ENCODE assay signal across 13 cellular contexts in the genomic region with DNA sequence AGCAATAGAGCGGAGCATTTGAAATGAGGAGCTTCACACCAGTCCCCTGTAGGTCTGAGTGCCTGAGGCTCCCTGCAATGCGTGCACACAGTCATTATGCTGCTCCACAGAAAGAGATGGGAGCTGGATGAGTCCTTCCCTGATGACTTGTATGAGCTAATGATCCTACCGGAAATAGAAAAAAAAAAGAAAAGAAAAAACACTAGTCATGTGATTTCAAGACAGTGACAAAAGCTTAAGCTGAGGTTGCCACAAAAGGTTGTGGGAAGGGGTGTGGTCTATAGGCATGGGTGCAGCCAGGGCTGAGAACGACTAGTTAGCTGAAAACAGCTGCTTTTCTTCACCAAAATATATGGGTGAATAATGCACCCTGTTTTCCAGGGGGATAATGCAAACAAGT.
DNase-seq lines count a peak whose midpoint lies in the region; ATAC-seq and TF ChIP-seq lines count a peak whose summit lies in the region.
"Had no signal": no experiment of that assay in that cellular context is flagged by ENCODE, and none has a peak within 500 bp of the region (broad histone marks: within the 10 kb centered on the region; RNA-seq: fewer than 3 reads in every experiment).

No MANE protein-coding gene starts in this region.

- no peak overlapping the region for H3K4me3 ChIP-seq in psoas muscle

- DNase-seq in CD4-positive, alpha-beta T cell, result peak; percentile 11 to 74 (median 46)
- DNase-seq in NCI-H2227 (lab: John Stamatoyannopoulos, UW; ENCODE audit: unreplicated experiment), result peak; percentile 44
- peak; percentile 55 to 67 for DNase-seq in activated T-cell treated with anti-CD3 and anti-CD28 coated beads, Interleukin-2, amount 50 U/mL, for 72 hours
- peak; percentile 42 to 66 for DNase-seq in foreskin keratinocyte
- no peak for DNase-seq in dedifferentiated amniotic fluid mesenchymal stem cell (ENCODE audit: extremely low spot score)
- no peak for DNase-seq in psoas muscle
- DNase-seq in ecto neural progenitor cell (ENCODE audit: low spot score), result no peak
- DNase-seq: COR-L47, foreskin melanocyte, IMR-90, NCI-H524 treated with DMSO at 0.1 percent for 48 hours had no signal

- TF ChIP-seq CTCF in CD4-positive, alpha-beta T cell (IDR thresholded peaks at IDR 0.05), result no peak
- TF ChIP-seq CTCF in foreskin keratinocyte (conservative IDR thresholded peaks at IDR 0.05), result no peak
- no peak for TF ChIP-seq CTCF in psoas muscle (IDR thresholded peaks at IDR 0.05)

- 31 to 45% (median 31%) methylated on average over 4 of the region's 4 CpGs for WGBS in psoas muscle, 3 donors

- H3K4me3 Mint-ChIP-seq in CD4-positive, alpha-beta T cell, result peak overlapping the region; percentile 52
- peak overlapping the region; percentile 40 to 46 for H3K4me3 Mint-ChIP-seq in activated T-cell treated with anti-CD3 and anti-CD28 coated beads, Interleukin-2, amount 50 U/mL, for 72 hours

- peaks cover 30% of the 10 kb centered on the region for H3K4me1 ChIP-seq in foreskin keratinocyte
- H3K4me1 ChIP-seq in psoas muscle, result no peaks in the 10 kb centered on the region

- H3K27ac Mint-ChIP-seq in CD4-positive, alpha-beta T cell, result peak overlapping the region; percentile 89
- H3K27ac Mint-ChIP-seq in activated T-cell treated with anti-CD3 and anti-CD28 coated beads, Interleukin-2, amount 50 U/mL, for 72 hours, result peak overlapping the region; percentile 85
- H3K27ac Mint-ChIP-seq: progenitor cell of endocrine pancreas had no signal

- peak; percentile 97 for ATAC-seq in CD4-positive, alpha-beta T cell (ENCODE audit: poor library complexity)
- peak; percentile 69 to 77 for ATAC-seq in activated T-cell treated with anti-CD3 and anti-CD28 coated beads, Interleukin-2, amount 50 U/mL, for 72 hours (replicated peaks in 1 of 2)
- ATAC-seq in foreskin keratinocyte (peak; percentile 34), HG03342 (IDR thresholded peaks at IDR 0.05; ENCODE audit: unreplicated experiment) (no peak), psoas muscle (no peak)

- no peaks in the 10 kb centered on the region for H3K27me3 ChIP-seq in CD4-positive, alpha-beta T cell (ENCODE audit: control insufficient read depth, insufficient read depth, low read length)
- H3K27me3 ChIP-seq in foreskin keratinocyte (no peaks in the 10 kb centered on the region), psoas muscle (ENCODE audit: insufficient read depth in 3 of 3, low read length in 2 of 3) (no peaks in the 10 kb centered on the region)

- peaks cover 77% of the 10 kb centered on the region for H3K4me1 Mint-ChIP-seq in CD4-positive, alpha-beta T cell (ENCODE audit: low read depth)
- H3K4me1 Mint-ChIP-seq in activated T-cell treated with anti-CD3 and anti-CD28 coated beads, Interleukin-2, amount 50 U/mL, for 72 hours (ENCODE audit: low read depth), result peaks cover 78% of the 10 kb centered on the region

- no peaks in the 10 kb centered on the region for H3K27me3 Mint-ChIP-seq in CD4-positive, alpha-beta T cell
- H3K27me3 Mint-ChIP-seq in activated T-cell treated with anti-CD3 and anti-CD28 coated beads, Interleukin-2, amount 50 U/mL, for 72 hours (ENCODE audit: low read depth), result peaks cover 3% of the 10 kb centered on the region

- intact Hi-C loops in CD4-positive, alpha-beta T cell (cut with DNase I, micrococcal nuclease), result loop anchor here in 1 of 2 experiments (10.0 kb wide), 1 partner anchor 1087 kb away; the partner anchor contains the start of gene DENND4C
- intact Hi-C loops in psoas muscle (cut with DNase I), result no loop called here

- POLR2A ChIA-PET in CD4-positive, alpha-beta T cell (lab: Charles Lee), result interaction anchor here (0.6 to 2.8 kb wide), 16 partner anchors 13 to 709 kb away, joined by 3 to 21 read pairs (median 4); partner anchors contain the start of genes FOCAD and MLLT3

- CTCF ChIA-PET in CD4-positive, alpha-beta T cell (lab: Charles Lee), result no interaction called here

- H3K36me3 ChIP-seq in psoas muscle (ENCODE audit: insufficient read depth in 1 of 2, low read depth in 1 of 2), result no peaks in the 10 kb centered on the region

- peaks cover 4% of the 10 kb centered on the region for H3K36me3 Mint-ChIP-seq in CD4-positive, alpha-beta T cell (ENCODE audit: low read depth)
- peaks cover under 1 to 3% of the 10 kb centered on the region in 2 donors for H3K36me3 Mint-ChIP-seq in activated T-cell treated with anti-CD3 and anti-CD28 coated beads, Interleukin-2, amount 50 U/mL, for 72 hours (ENCODE audit: insufficient read depth in 2 of 2)

- H3K9me3 Mint-ChIP-seq in CD4-positive, alpha-beta T cell, result peaks cover 3% of the 10 kb centered on the region
- H3K9me3 Mint-ChIP-seq in activated T-cell treated with anti-CD3 and anti-CD28 coated beads, Interleukin-2, amount 50 U/mL, for 72 hours, result peaks cover 2% of the 10 kb centered on the region in 2 donors

- no peaks in the 10 kb centered on the region for H3K9me3 ChIP-seq in CD4-positive, alpha-beta T cell (ENCODE audit: control insufficient read depth, low read length)
- no peaks in the 10 kb centered on the region for H3K9me3 ChIP-seq in psoas muscle

- peak overlapping the region; percentile 42 for H3K27ac ChIP-seq in CD4-positive, alpha-beta T cell (ENCODE audit: low read depth, low read length)
- H3K27ac ChIP-seq in foreskin keratinocyte (peak overlapping the region; percentile 81), psoas muscle (no peak overlapping the region)

Comparison
In these comparisons a context has a peak if more than half of its experiments do, and no peak if none do; other contexts are left out.
1. ATAC-seq: peak in CD4-positive, alpha-beta T cell (single experiment), activated T-cell treated with anti-CD3 and anti-CD28 coated beads, Interleukin-2, amount 50 U/mL, for 72 hours (2 of 2) and foreskin keratinocyte (single experiment); none in HG03342 (single experiment) and psoas muscle (0 of 4).
2. DNase-seq: peak in CD4-positive, alpha-beta T cell (10 of 10), NCI-H2227 (single experiment), activated T-cell treated with anti-CD3 and anti-CD28 coated beads, Interleukin-2, amount 50 U/mL, for 72 hours (2 of 2) and foreskin keratinocyte (2 of 2); none in dedifferentiated amniotic fluid mesenchymal stem cell (single experiment), psoas muscle (0 of 2) and ecto neural progenitor cell (single experiment).